Comparison of ENCODE assay signal across 35 cellular contexts in genomic region chr1:174721246-174721645, GRCh38.
"Had no signal": no experiment of that assay in that cellular context is flagged by ENCODE, and none has a peak within 500 bp of the region (broad histone marks: within the 10 kb centered on the region; RNA-seq: fewer than 3 reads in every experiment).

No MANE protein-coding gene starts in this region.

- H3K9me3 ChIP-seq: MG63 had no signal

- H3K27ac ChIP-seq: KMS-11 had no signal

- H3K9ac ChIP-seq: KMS-11 had no signal

- DNase-seq: Karpas-422, Kasumi-1, KG1, MG63, MM.1S, MV-4-11, NCI-H1048, NCI-H1092, NCI-H1092 treated with DMSO at 0.1 percent for 48 hours, NCI-H1105, NCI-H1105 treated with DMSO at 0.1 percent for 48 hours, NCI-H1417, NCI-H1417 treated with DMSO at 0.1 percent for 48 hours, NCI-H1436, NCI-H1436 treated with DMSO at 0.1 percent for 48 hours, NCI-H146, NCI-H1694, NCI-H1694 treated with DMSO at 0.1 percent for 48 hours, NCI-H187, NCI-H187 treated with DMSO at 0.1 percent for 48 hours, NCI-H1930, NCI-H2029, NCI-H2029 treated with DMSO at 0.1 percent for 48 hours, NCI-H2081, NCI-H2081 treated with DMSO at 0.1 percent for 48 hours, NCI-H2107, NCI-H2171, NCI-H2171 treated with DMSO at 0.1 percent for 48 hours, NCI-H2227 treated with DMSO at 0.1 percent for 48 hours, NCI-H226, NCI-H345, NCI-H446, NCI-H446 treated with DMSO at 0.1 percent for 48 hours, NCI-H510A had no signal

- H3K4me2 ChIP-seq: KMS-11 had no signal

- H3K36me3 ChIP-seq: MG63 had no signal

- H3K27me3 ChIP-seq: MG63 had no signal

- H3K4me3 ChIP-seq: MG63 had no signal
